Comparison of ENCODE assay signal across 30 cellular contexts in the genomic region with DNA sequence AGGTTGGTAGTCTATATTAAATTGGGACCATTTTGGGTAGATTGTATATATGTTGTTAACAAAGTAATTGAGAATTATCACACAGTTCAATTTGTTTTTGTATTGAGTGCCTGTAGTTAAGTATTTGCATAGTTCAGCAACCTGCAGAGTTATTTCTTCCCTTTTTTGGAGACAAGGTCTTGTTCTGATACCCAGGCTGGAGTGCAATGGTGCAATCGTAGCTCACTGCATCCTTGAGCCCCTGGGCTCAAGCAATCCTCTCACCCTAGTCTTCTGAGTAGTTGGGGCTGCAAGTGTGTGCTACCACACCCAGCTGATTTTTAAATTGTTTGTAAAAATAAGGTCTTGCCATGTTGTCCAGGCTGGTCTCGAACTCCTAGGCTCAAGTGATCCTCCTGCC.
"Had no signal": no experiment of that assay in that cellular context is flagged by ENCODE, and none has a peak within 500 bp of the region (broad histone marks: within the 10 kb centered on the region; RNA-seq: fewer than 3 reads in every experiment).

No MANE protein-coding gene starts in this region.

- H3K4me3 Mint-ChIP-seq: activated naive CD4-positive, alpha-beta T cell treated with anti-CD3 and anti-CD28 coated beads, Interleukin-2, amount 10 ng/mL, durations not matched to agents 7 days and 5 days; activated naive CD8-positive, alpha-beta T cell treated with anti-CD3 and anti-CD28 coated beads, Interleukin-2, amount 10 ng/mL, durations not matched to agents 7 days and 5 days; brain; nephron progenitor cell; stimulated activated naive B cell treated with anti-CD40 and anti-IgM and Interleukin-4, amounts not matched to agents 10 μg/mL and 1 μg/mL and 100 μg/mL, for 72 hours had no signal

- H3K9me3 ChIP-seq: ascending aorta, gastrocnemius medialis, left ventricle myocardium inferior, neutrophil, prostate gland, sigmoid colon, suprapubic skin, tibial artery, upper lobe of right lung had no signal

- H3K27ac Mint-ChIP-seq: activated naive CD4-positive, alpha-beta T cell treated with anti-CD3 and anti-CD28 coated beads, Interleukin-2, amount 10 ng/mL, durations not matched to agents 7 days and 5 days; activated naive CD8-positive, alpha-beta T cell treated with anti-CD3 and anti-CD28 coated beads, Interleukin-2, amount 10 ng/mL, durations not matched to agents 7 days and 5 days; brain; nephron progenitor cell; stimulated activated naive B cell treated with anti-CD40 and anti-IgM and Interleukin-4, amounts not matched to agents 10 μg/mL and 1 μg/mL and 100 μg/mL, for 72 hours had no signal

- DNase-seq: activated CD4-positive, alpha-beta T cell treated with anti-CD3 and anti-CD28 coated beads for 48 hours; activated CD4-positive, alpha-beta T cell treated with anti-CD3 and anti-CD28 coated beads, Interleukin-2, amount 50 U/mL, for 48 hours; activated CD8-positive, alpha-beta memory T cell treated with anti-CD3 and anti-CD28 coated beads for 24 hours; activated gamma-delta T cell; activated naive CD4-positive, alpha-beta T cell treated with anti-CD3 and anti-CD28 coated beads, Interleukin-2, amount 10 ng/mL, durations not matched to agents 7 days and 5 days; activated naive CD8-positive, alpha-beta T cell treated with anti-CD3 and anti-CD28 coated beads, Interleukin-2, amount 10 ng/mL, durations not matched to agents 7 days and 5 days; dorsolateral prefrontal cortex; effector memory CD4-positive, alpha-beta T cell; gastrocnemius medialis; islet precursor cell; left ventricle myocardium inferior; nephron progenitor cell; retina; sigmoid colon; small intestine; stimulated activated CD4-positive, alpha-beta T cell treated with anti-CD3 and anti-CD28 coated beads, Interleukin-1b, Interleukin-23, amount 100 ng/mL, for 48 hours; stimulated activated CD4-positive, alpha-beta T cell treated with anti-CD3 and anti-CD28 coated beads, Interleukin-4, amount 100 ng/mL, for 4 hours; stimulated activated CD8-positive, alpha-beta memory T cell treated with anti-CD3 and anti-CD28 coated beads, Interleukin-4, amount 100 ng/mL, for 48 hours; stimulated activated naive B cell treated with anti-CD40 and anti-IgM and Interleukin-4, amounts not matched to agents 10 μg/mL and 1 μg/mL and 100 μg/mL, for 72 hours; tibial artery; upper lobe of right lung had no signal

- ATAC-seq: gastrocnemius medialis; stimulated activated naive B cell treated with anti-CD40 and anti-IgM and Interleukin-4, amounts not matched to agents 10 μg/mL and 1 μg/mL and 100 μg/mL, for 72 hours; upper lobe of right lung had no signal

- H3K4me1 ChIP-seq: ascending aorta, left ventricle myocardium inferior, prostate gland, sigmoid colon, suprapubic skin, tibial artery, upper lobe of right lung had no signal

- H3K27me3 ChIP-seq: ascending aorta, cardiac muscle cell, gastrocnemius medialis, hepatocyte, neutrophil, sigmoid colon, suprapubic skin, tibial artery, upper lobe of right lung had no signal

- H3K4me1 Mint-ChIP-seq: activated naive CD4-positive, alpha-beta T cell treated with anti-CD3 and anti-CD28 coated beads, Interleukin-2, amount 10 ng/mL, durations not matched to agents 7 days and 5 days; activated naive CD8-positive, alpha-beta T cell treated with anti-CD3 and anti-CD28 coated beads, Interleukin-2, amount 10 ng/mL, durations not matched to agents 7 days and 5 days; brain; nephron progenitor cell; stimulated activated naive B cell treated with anti-CD40 and anti-IgM and Interleukin-4, amounts not matched to agents 10 μg/mL and 1 μg/mL and 100 μg/mL, for 72 hours had no signal

- H3K27me3 Mint-ChIP-seq: activated naive CD4-positive, alpha-beta T cell treated with anti-CD3 and anti-CD28 coated beads, Interleukin-2, amount 10 ng/mL, durations not matched to agents 7 days and 5 days; activated naive CD8-positive, alpha-beta T cell treated with anti-CD3 and anti-CD28 coated beads, Interleukin-2, amount 10 ng/mL, durations not matched to agents 7 days and 5 days; brain; stimulated activated naive B cell treated with anti-CD40 and anti-IgM and Interleukin-4, amounts not matched to agents 10 μg/mL and 1 μg/mL and 100 μg/mL, for 72 hours had no signal

- H3K4me3 ChIP-seq: ascending aorta, cardiac muscle cell, coronary artery, dorsolateral prefrontal cortex, gastrocnemius medialis, hepatocyte, left ventricle myocardium inferior, lung, prostate gland, sigmoid colon, suprapubic skin, tibial artery, upper lobe of right lung had no signal

- H3K36me3 ChIP-seq: prostate gland had no signal

- H3K9me3 Mint-ChIP-seq: brain, nephron progenitor cell had no signal
